Comparison of ENCODE assay signal across 12 cellular contexts in the genomic region with DNA sequence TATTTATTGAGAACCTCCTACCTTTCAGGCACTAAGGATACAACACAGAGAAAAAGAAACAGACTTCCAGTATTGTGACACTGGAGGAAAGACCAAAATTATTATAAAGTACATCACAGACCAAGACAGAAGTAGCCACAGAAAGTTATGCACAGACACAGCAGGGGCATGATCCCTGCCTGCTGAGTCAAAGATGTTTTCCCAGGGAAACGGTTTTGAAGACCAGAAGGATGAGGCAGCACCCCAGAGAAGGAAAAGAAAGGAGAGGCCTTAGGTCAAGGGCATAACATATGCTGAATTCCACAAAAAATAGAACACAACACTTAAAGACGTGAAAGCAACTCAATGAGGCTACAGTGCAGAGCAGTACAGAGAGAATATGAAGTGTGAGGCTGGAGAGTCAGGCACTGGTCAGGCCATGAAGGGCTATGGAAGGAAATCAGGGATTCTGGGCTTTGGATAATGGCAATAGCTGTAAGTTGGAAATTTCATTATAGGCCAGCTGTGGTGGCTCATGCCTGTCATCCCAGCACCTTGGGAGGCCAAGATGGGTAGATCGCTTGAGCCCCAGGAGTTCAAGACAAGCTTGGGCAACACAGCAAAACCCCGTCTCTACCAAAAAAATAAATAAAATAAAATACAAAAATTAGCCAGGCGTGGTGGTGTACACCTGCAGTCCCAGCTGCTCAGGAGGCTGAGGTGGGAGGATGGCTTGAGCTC. TPM values are rescaled to one million over a fixed set of nuclear protein-coding genes. Genes with fewer than 3 reads are reported as not detected.
DNase-seq lines count a peak whose midpoint lies in the region; ATAC-seq and TF ChIP-seq lines count a peak whose summit lies in the region.
"Had no signal": no experiment of that assay in that cellular context is flagged by ENCODE, and none has a peak within 500 bp of the region (broad histone marks: within the 10 kb centered on the region; RNA-seq: fewer than 3 reads in every experiment).

No MANE protein-coding gene starts in this region.

- no peak overlapping the region for H3K4me3 ChIP-seq in ACC112 (ENCODE audit: low read depth, low read length)
- H3K4me3 ChIP-seq in GM23248: no peak overlapping the region
- no peak overlapping the region for H3K4me3 ChIP-seq in ascending aorta
- H3K4me3 ChIP-seq in left ventricle myocardium inferior: no peak overlapping the region

- in situ Hi-C loops in GM23248 (cut with MboI): no loop called here

- DNase-seq in GM23248 (peak; percentile 62), memory B cell (ENCODE audit: low spot score in 2 of 2) (no peak), ascending aorta (ENCODE audit: low spot score in 2 of 2) (no peak), left ventricle myocardium inferior (no peak)
- DNase-seq: activated effector memory CD4-positive, alpha-beta T cell treated with anti-CD3 and anti-CD28 coated beads, Interleukin-2, amount 50 U/mL, for 16 hours; Calu3; NCI-H510A treated with DMSO at 0.1 percent for 48 hours had no signal

- H3K27me3 ChIP-seq in ACC112 (ENCODE audit: insufficient read depth, low read length) (no peaks in the 10 kb centered on the region), GM23248 (replicated peaks; ENCODE audit: insufficient read depth) (no peaks in the 10 kb centered on the region), ascending aorta (no peaks in the 10 kb centered on the region), left ventricle myocardium inferior (ENCODE audit: low read depth) (no peaks in the 10 kb centered on the region)

- no peaks in the 10 kb centered on the region for H3K9me2 ChIP-seq in GM23248 (ENCODE audit: insufficient read depth)

- 79 to 81% methylated on average over 5 of the region's 5 CpGs for whole genome bisulfite sequencing in GM23248 (ENCODE audit: low coverage in 1 of 2, low lambda C conversion rate in 2 of 2, missing lambda C conversion rate in 2 of 2), 2 experiments

- H2AFZ ChIP-seq in ACC112 (ENCODE audit: low read length, unreplicated experiment) (no peak overlapping the region), GM23248 (no peak overlapping the region)

- H3K27ac Mint-ChIP-seq in activated naive CD8-positive, alpha-beta T cell: peak overlapping the region; percentile 64
- peak overlapping the region; percentile 99 for H3K27ac Mint-ChIP-seq in memory B cell

- H3K4me3 Mint-ChIP-seq in activated naive CD8-positive, alpha-beta T cell: peak overlapping the region; percentile 64
- H3K4me3 Mint-ChIP-seq in memory B cell: peak overlapping the region; percentile 92

- no peaks in the 10 kb centered on the region for H3K27me3 Mint-ChIP-seq in activated naive CD8-positive, alpha-beta T cell
- H3K27me3 Mint-ChIP-seq in memory B cell: no peaks in the 10 kb centered on the region

- H3K79me2 ChIP-seq in ACC112 (ENCODE audit: control insufficient read depth, insufficient read depth, low read length, unreplicated experiment) (peaks cover 92% of the 10 kb centered on the region), GM23248 (ENCODE audit: insufficient read depth) (peaks cover 99% of the 10 kb centered on the region)

- H3K36me3 Mint-ChIP-seq in activated naive CD8-positive, alpha-beta T cell: peaks cover 7% of the 10 kb centered on the region
- H3K36me3 Mint-ChIP-seq in memory B cell: no peaks in the 10 kb centered on the region

- H3K9ac ChIP-seq in GM23248: peak overlapping the region; percentile 45

- no peak overlapping the region for H3K4me2 ChIP-seq in GM23248 (ENCODE audit: unreplicated experiment)

- H3K27ac ChIP-seq in ACC112 (ENCODE audit: low read depth, low read length): peak overlapping the region; percentile 41
- H3K27ac ChIP-seq in GM23248: peak overlapping the region; percentile 67
- H3K27ac ChIP-seq in ascending aorta: peak overlapping the region in 1 of 2 donors; percentile 8
- no peak overlapping the region for H3K27ac ChIP-seq in left ventricle myocardium inferior (replicated peaks)

- TF ChIP-seq CTCF in ascending aorta (IDR thresholded peaks at IDR 0.05) (no peak), left ventricle myocardium inferior (IDR thresholded peaks at IDR 0.05; ENCODE audit: borderline replicate concordance) (no peak)

- H3K4me1 Mint-ChIP-seq in activated naive CD8-positive, alpha-beta T cell (ENCODE audit: low read depth): peaks cover 65% of the 10 kb centered on the region
- H3K4me1 Mint-ChIP-seq in memory B cell: peaks cover 54% of the 10 kb centered on the region

- H3K36me3 ChIP-seq in ACC112 (ENCODE audit: insufficient read depth, low read length) (no peaks in the 10 kb centered on the region), GM23248 (ENCODE audit: low read depth) (no peaks in the 10 kb centered on the region), ascending aorta (peaks cover 0 to 6% of the 10 kb centered on the region in 2 donors), left ventricle myocardium inferior (peaks cover 7% of the 10 kb centered on the region)

- H3K4me1 ChIP-seq in ACC112 (ENCODE audit: control insufficient read depth, insufficient read depth, low read length, unreplicated experiment): peaks cover 36% of the 10 kb centered on the region
- peaks cover 36% of the 10 kb centered on the region for H3K4me1 ChIP-seq in GM23248 (ENCODE audit: insufficient read depth)
- peaks cover 15 to 40% of the 10 kb centered on the region in 2 donors for H3K4me1 ChIP-seq in ascending aorta
- H3K4me1 ChIP-seq in left ventricle myocardium inferior: peaks cover 87% of the 10 kb centered on the region

- H3F3A ChIP-seq in GM23248 (ENCODE audit: insufficient read depth): peaks cover 17% of the 10 kb centered on the region

- H3K9me3 ChIP-seq in GM23248 (ENCODE audit: low read depth) (no peaks in the 10 kb centered on the region), ascending aorta (no peaks in the 10 kb centered on the region), left ventricle myocardium inferior (replicated peaks) (no peaks in the 10 kb centered on the region)

- intact Hi-C loops in ascending aorta (cut with DNase I) (loop anchor here (5.0 kb wide), 1 partner anchor 55 kb away; no protein-coding TSS in a partner anchor), left ventricle myocardium inferior (cut with micrococcal nuclease) (no loop called here)

- H3K9me3 Mint-ChIP-seq in activated naive CD8-positive, alpha-beta T cell (ENCODE audit: low read depth): no peaks in the 10 kb centered on the region
- H3K9me3 Mint-ChIP-seq in memory B cell: no peaks in the 10 kb centered on the region

- 0 out of 2 replicates have a peak, but pooled peaks cover 8% of the 10 kb centered on the region for H4K20me1 ChIP-seq in GM23248 (ENCODE audit: insufficient read depth)

- ATAC-seq in memory B cell (ENCODE audit: low read depth) (no peak), GM21619 (IDR thresholded peaks at IDR 0.05; ENCODE audit: unreplicated experiment) (no peak), GM21576 (IDR thresholded peaks at IDR 0.05; ENCODE audit: unreplicated experiment) (no peak)
- ATAC-seq: left lobe of liver had no signal

RNA-seq across cellular contexts. Expression of gene ADAM17, which starts 8.2 kb away (rescaled TPM):
- total RNA-seq in GM23248 (2014; rRNA removed; shearing (Covaris generic)): 25.4 and 31.8 TPM in 2 replicates
- polyA plus RNA-seq in GM23248 (2016; fragmentation: Nextera tagmentation; extraction: Ambion mirVana): 19.8 and 20.9 TPM in 2 replicates
- total RNA-seq in ascending aorta: 16.4 TPM
- 13.1 TPM for total RNA-seq in left ventricle myocardium inferior
